8 cellular contexts compared by ENCODE assay signal in the genomic region with DNA sequence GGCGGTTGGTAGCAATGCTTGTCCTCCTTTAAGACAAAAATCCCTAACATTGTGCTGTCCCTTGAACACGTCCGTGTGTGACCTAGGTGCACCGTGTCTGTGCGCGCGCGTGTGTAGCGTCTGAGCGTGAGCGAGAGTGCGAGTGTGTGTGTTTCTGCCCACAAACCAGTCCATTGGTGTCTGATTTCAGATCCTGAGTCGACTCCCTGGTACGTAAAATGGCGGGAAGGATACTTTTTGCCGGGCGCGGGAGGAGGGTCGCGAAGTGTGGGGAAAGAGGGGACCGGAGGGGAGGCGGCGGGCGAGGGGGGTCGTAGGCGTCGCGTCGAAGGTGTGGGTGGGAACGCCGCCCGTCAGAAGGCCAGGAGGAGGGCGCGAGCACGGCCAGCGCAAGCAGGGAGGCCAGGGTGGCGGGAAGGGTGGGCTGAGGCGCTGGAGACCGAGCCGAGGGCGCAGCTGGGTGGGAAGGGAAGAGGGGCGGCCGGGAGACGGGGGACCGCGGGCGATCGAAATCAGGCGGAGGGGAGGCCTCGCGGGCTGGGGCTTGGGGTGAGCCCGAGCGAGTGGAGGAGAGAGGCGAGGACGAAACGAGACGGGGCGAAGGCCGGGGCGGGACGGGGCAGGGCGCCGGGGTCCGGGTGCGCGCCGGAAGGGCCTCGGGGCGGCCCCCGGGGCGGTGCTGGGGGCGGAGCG. TPM values are rescaled to one million over a fixed set of nuclear protein-coding genes. Genes with fewer than 3 reads are reported as not detected.
DNase-seq lines count a peak whose midpoint lies in the region; ATAC-seq, FAIRE-seq and TF ChIP-seq lines count a peak whose summit lies in the region.

No MANE protein-coding gene starts in this region.

- H3K36me3 Mint-ChIP-seq in CD4-positive, alpha-beta T cell (ENCODE audit: low read depth): peaks cover 13% of the 10 kb centered on the region
- H3K36me3 Mint-ChIP-seq in activated CD4-positive, alpha-beta memory T cell treated with anti-CD3 and anti-CD28 coated beads, Interleukin-2, amount 10 ng/mL, durations not matched to agents 7 days and 5 days (ENCODE audit: low read depth): peaks cover 7% of the 10 kb centered on the region
- peaks cover 3 to 14% (median 6%) of the 10 kb centered on the region in 5 donors for H3K36me3 Mint-ChIP-seq in naive thymus-derived CD4-positive, alpha-beta T cell

- peaks cover 25% of the 10 kb centered on the region for H3K4me1 Mint-ChIP-seq in CD4-positive, alpha-beta T cell (ENCODE audit: low read depth)
- H3K4me1 Mint-ChIP-seq in activated CD4-positive, alpha-beta memory T cell treated with anti-CD3 and anti-CD28 coated beads, Interleukin-2, amount 10 ng/mL, durations not matched to agents 7 days and 5 days: peaks cover 24% of the 10 kb centered on the region
- peaks cover 16 to 33% (median 25%) of the 10 kb centered on the region in 7 donors for H3K4me1 Mint-ChIP-seq in naive thymus-derived CD4-positive, alpha-beta T cell

- peaks cover 0 to 8% of the 10 kb centered on the region in 2 donors for H3K4me1 ChIP-seq in naive thymus-derived CD4-positive, alpha-beta T cell (ENCODE audit: control insufficient read depth in 2 of 2, insufficient read depth in 2 of 2, low read length in 2 of 2)

- peaks cover 89% of the 10 kb centered on the region for H3K27me3 ChIP-seq in CD4-positive, alpha-beta T cell (ENCODE audit: control insufficient read depth, insufficient read depth, low read length)
- H3K27me3 ChIP-seq in naive thymus-derived CD4-positive, alpha-beta T cell (ENCODE audit: control insufficient read depth in 2 of 2, insufficient read depth in 2 of 2, low read length in 2 of 2): peaks cover 16 to 66% of the 10 kb centered on the region in 2 donors

- FAIRE-seq in GM12892 (lab: Jason Lieb, UNC): no peak
- FAIRE-seq in RCC 7860 (lab: Jason Lieb, UNC): no peak

- peak overlapping the region; percentile 83 for H3K4me3 Mint-ChIP-seq in CD4-positive, alpha-beta T cell
- H3K4me3 Mint-ChIP-seq in activated CD4-positive, alpha-beta memory T cell treated with anti-CD3 and anti-CD28 coated beads, Interleukin-2, amount 10 ng/mL, durations not matched to agents 7 days and 5 days: peak overlapping the region; percentile 74
- H3K4me3 Mint-ChIP-seq in naive thymus-derived CD4-positive, alpha-beta T cell: peak overlapping the region; percentile 63 to 86 (median 82)

- POLR2A ChIA-PET in CD4-positive, alpha-beta T cell (lab: Charles Lee): interaction anchor here (0.6 to 1.3 kb wide), 3 partner anchors 10 to 856 kb away, joined by 3 read pairs; no protein-coding TSS in a partner anchor
- POLR2A ChIA-PET in activated CD4-positive, alpha-beta memory T cell treated with anti-CD3 and anti-CD28 coated beads, Interleukin-2, amount 10 ng/mL, durations not matched to agents 7 days and 5 days (lab: Charles Lee): interaction anchor here (3.0 kb wide), 1 partner anchor 11 kb away, joined by 11 read pairs; no protein-coding TSS in a partner anchor
- POLR2A ChIA-PET in naive thymus-derived CD4-positive, alpha-beta T cell (lab: Charles Lee): no interaction called here

- TF ChIP-seq POLR2A in GM12892 (IDR thresholded peaks at IDR 0.05; ENCODE audit: low read depth, low read length): no peak

- no peaks in the 10 kb centered on the region for H3K9me3 ChIP-seq in CD4-positive, alpha-beta T cell (ENCODE audit: control insufficient read depth, low read length)
- peaks cover 0 to 17% (median 0%) of the 10 kb centered on the region in 3 experiments for H3K9me3 ChIP-seq in naive thymus-derived CD4-positive, alpha-beta T cell (ENCODE audit: control insufficient read depth in 2 of 3, low read length in 3 of 3)

- CTCF ChIA-PET in CD4-positive, alpha-beta T cell (lab: Charles Lee): no interaction called here
- CTCF ChIA-PET in activated CD4-positive, alpha-beta memory T cell treated with anti-CD3 and anti-CD28 coated beads, Interleukin-2, amount 10 ng/mL, durations not matched to agents 7 days and 5 days (lab: Charles Lee): interaction anchor here (0.6 to 1.7 kb wide), 3 partner anchors 12 to 341 kb away, joined by 3 to 4 read pairs (median 4); no protein-coding TSS in a partner anchor
- CTCF ChIA-PET in naive thymus-derived CD4-positive, alpha-beta T cell (lab: Charles Lee): no interaction called here

- H3K27ac ChIP-seq in CD4-positive, alpha-beta T cell (ENCODE audit: low read depth, low read length): no peak overlapping the region
- H3K27ac ChIP-seq in naive thymus-derived CD4-positive, alpha-beta T cell (ENCODE audit: low read depth, low read length): no peak overlapping the region

- no peaks in the 10 kb centered on the region for H3K36me3 ChIP-seq in naive thymus-derived CD4-positive, alpha-beta T cell (ENCODE audit: control insufficient read depth in 2 of 3, insufficient read depth in 3 of 3, low read length in 3 of 3)

- DNase-seq in CD4-positive, alpha-beta T cell: no peak
- no peak for DNase-seq in activated CD4-positive, alpha-beta memory T cell treated with anti-CD3 and anti-CD28 coated beads, Interleukin-2, amount 10 ng/mL, durations not matched to agents 7 days and 5 days
- peak in 1 of 9 donors; percentile 18 for DNase-seq in naive thymus-derived CD4-positive, alpha-beta T cell
- DNase-seq in GM12892 (ENCODE audit: insufficient read length) (no peak), RCC 7860 (ENCODE audit: low spot score) (no peak)

- H3K4me3 ChIP-seq in naive thymus-derived CD4-positive, alpha-beta T cell (ENCODE audit: low read length): no peak overlapping the region

- no peak overlapping the region for H3K27ac Mint-ChIP-seq in CD4-positive, alpha-beta T cell
- H3K27ac Mint-ChIP-seq in activated CD4-positive, alpha-beta memory T cell treated with anti-CD3 and anti-CD28 coated beads, Interleukin-2, amount 10 ng/mL, durations not matched to agents 7 days and 5 days: no peak overlapping the region
- H3K27ac Mint-ChIP-seq in naive thymus-derived CD4-positive, alpha-beta T cell: peak overlapping the region in 3 of 9 donors; percentile 28 to 81 (median 57)

- peaks cover 13% of the 10 kb centered on the region for H3K9me3 Mint-ChIP-seq in CD4-positive, alpha-beta T cell
- H3K9me3 Mint-ChIP-seq in activated CD4-positive, alpha-beta memory T cell treated with anti-CD3 and anti-CD28 coated beads, Interleukin-2, amount 10 ng/mL, durations not matched to agents 7 days and 5 days: no peaks in the 10 kb centered on the region
- H3K9me3 Mint-ChIP-seq in naive thymus-derived CD4-positive, alpha-beta T cell: peaks cover 0 to 73% (median 25%) of the 10 kb centered on the region in 11 donors

- intact Hi-C loops in CD4-positive, alpha-beta T cell (cut with DNase I, micrococcal nuclease): loop anchor here in 1 of 2 experiments (10.0 kb wide), 1 partner anchor 145 kb away; the partner anchor contains the start of gene TBCA
- intact Hi-C loops in naive thymus-derived CD4-positive, alpha-beta T cell (cut with micrococcal nuclease): loop anchor here (2.0 to 5.0 kb wide), 2 partner anchors 15 to 148 kb away; partner anchors contain the start of gene TBCA (in 1 of the 2)

- H3K27me3 Mint-ChIP-seq in CD4-positive, alpha-beta T cell: peaks cover 94% of the 10 kb centered on the region
- peaks cover 76% of the 10 kb centered on the region for H3K27me3 Mint-ChIP-seq in activated CD4-positive, alpha-beta memory T cell treated with anti-CD3 and anti-CD28 coated beads, Interleukin-2, amount 10 ng/mL, durations not matched to agents 7 days and 5 days
- peaks cover 70 to 87% (median 76%) of the 10 kb centered on the region in 5 donors for H3K27me3 Mint-ChIP-seq in naive thymus-derived CD4-positive, alpha-beta T cell

- TF ChIP-seq CTCF in CD4-positive, alpha-beta T cell (IDR thresholded peaks at IDR 0.05): no peak

- ATAC-seq in CD4-positive, alpha-beta T cell (ENCODE audit: poor library complexity): no peak
- ATAC-seq in HG02973 (IDR thresholded peaks at IDR 0.05; ENCODE audit: unreplicated experiment) (peak; percentile 16), GM21423 (IDR thresholded peaks at IDR 0.05; ENCODE audit: unreplicated experiment) (no peak), HG03469 (IDR thresholded peaks at IDR 0.05; ENCODE audit: unreplicated experiment) (no peak)
- ATAC-seq in naive thymus-derived CD4-positive, alpha-beta T cell: no peak

RNA-seq across cellular contexts. Expression of gene OTP, which starts 8.8 kb away (rescaled TPM):
- total RNA-seq in CD4-positive, alpha-beta T cell: not detected
- not detected for total RNA-seq in activated CD4-positive, alpha-beta memory T cell treated with anti-CD3 and anti-CD28 coated beads, Interleukin-2, amount 10 ng/mL, durations not matched to agents 7 days and 5 days
- not detected for total RNA-seq in naive thymus-derived CD4-positive, alpha-beta T cell
- not detected for polyA plus RNA-seq in naive thymus-derived CD4-positive, alpha-beta T cell
- polyA plus RNA-seq in GM12892 (2012; ENCODE audit: missing spikeins): 0.32 TPM
